In genomic region chr1:224585051-224585450, GRCh38 we compare ENCODE assay signal across 8 cellular contexts.
"Had no signal": no experiment of that assay in that cellular context is flagged by ENCODE, and none has a peak within 500 bp of the region (broad histone marks: within the 10 kb centered on the region; RNA-seq: fewer than 3 reads in every experiment).

No MANE protein-coding gene starts in this region.

- FAIRE-seq: G401.6, GM12878, GM12891, GM12892, GM18507, GM19239 had no signal

- DNase-seq: GDM1, GF-D8 had no signal

- H3K4me3 ChIP-seq: GM12878 had no signal
